ENCODE assay signal across 8 cellular contexts in the genomic region with DNA sequence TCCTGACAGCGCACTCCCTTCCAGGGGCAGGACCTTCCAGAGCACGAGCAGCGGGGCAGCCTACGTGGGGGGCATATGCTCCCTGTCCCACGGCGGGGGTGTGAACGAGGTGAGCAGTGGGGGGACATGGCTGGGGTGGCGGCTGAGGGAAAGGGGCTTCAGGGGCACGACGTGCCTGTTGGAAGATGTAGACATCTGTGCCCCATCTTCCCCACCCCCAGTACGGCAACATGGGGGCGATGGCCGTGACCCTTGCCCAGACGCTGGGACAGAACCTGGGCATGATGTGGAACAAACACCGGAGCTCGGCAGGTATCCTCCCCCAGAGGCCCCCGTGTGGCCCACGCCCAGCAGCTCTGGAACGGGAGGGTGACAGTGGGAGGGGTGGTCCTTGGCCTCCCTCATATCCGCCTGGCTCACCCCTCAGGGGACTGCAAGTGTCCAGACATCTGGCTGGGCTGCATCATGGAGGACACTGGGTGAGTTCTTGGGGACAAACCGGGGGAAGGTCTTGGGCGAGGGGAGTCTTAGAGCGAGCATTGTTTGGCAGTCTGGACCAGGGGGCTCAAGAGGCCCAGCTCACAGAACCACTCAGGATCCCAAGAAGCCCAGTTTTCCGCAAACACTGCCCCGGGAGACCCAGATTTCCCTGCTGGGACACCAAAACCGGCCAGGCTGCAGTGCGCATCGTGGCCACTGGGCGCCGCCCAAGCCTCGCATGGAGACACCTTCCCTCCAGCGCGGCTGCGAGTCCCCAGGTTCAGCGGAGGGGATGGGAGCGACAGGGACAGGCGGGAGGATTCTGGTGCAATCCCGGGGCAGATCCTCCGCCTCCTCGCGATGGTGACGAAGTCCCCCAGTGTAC. TPM values are rescaled to one million over a fixed set of nuclear protein-coding genes. Genes with fewer than 3 reads are reported as not detected.
DNase-seq lines count a peak whose midpoint lies in the region; ATAC-seq and TF ChIP-seq lines count a peak whose summit lies in the region.

No MANE protein-coding gene starts in this region.

- H3K27me3 ChIP-seq in adipocyte (replicated peaks; ENCODE audit: control insufficient read depth, insufficient read depth, low read length) (peaks cover 19% of the 10 kb centered on the region), upper lobe of right lung (peaks cover 14% of the 10 kb centered on the region)

- H3K4me1 ChIP-seq in adipocyte (ENCODE audit: control insufficient read depth, insufficient read depth, low read length) (peaks cover 9% of the 10 kb centered on the region), upper lobe of right lung (peaks cover 11% of the 10 kb centered on the region)

- POLR2A ChIA-PET in T-cell (lab: Charles Lee), result no interaction called here

- CTCF ChIA-PET in T-cell (lab: Charles Lee), result interaction anchor here (0.9 to 2.4 kb wide), 4 partner anchors 90 to 107 kb away, joined by 3 to 10 read pairs (median 6); no protein-coding TSS in a partner anchor

- H3K27me3 Mint-ChIP-seq in T-cell, result peaks cover 0 to 11% of the 10 kb centered on the region in 2 donors
- peaks cover 23% of the 10 kb centered on the region for H3K27me3 Mint-ChIP-seq in progenitor cell of endocrine pancreas

- TF ChIP-seq CTCF in C4-2B (conservative IDR thresholded peaks at IDR 0.05) (peak; percentile 98), progenitor cell of endocrine pancreas (IDR thresholded peaks at IDR 0.05; ENCODE audit: unreplicated experiment) (peak; percentile 97), upper lobe of right lung (IDR thresholded peaks at IDR 0.05) (peak; percentile 99)

- H3K4me1 Mint-ChIP-seq in T-cell, result peaks cover 6 to 11% (median 7%) of the 10 kb centered on the region in 3 donors
- H3K4me1 Mint-ChIP-seq in progenitor cell of endocrine pancreas (ENCODE audit: low read depth), result no peaks in the 10 kb centered on the region

- H3K9me3 Mint-ChIP-seq in T-cell (no peaks in the 10 kb centered on the region), progenitor cell of endocrine pancreas (ENCODE audit: low read depth) (no peaks in the 10 kb centered on the region)

- H3K36me3 Mint-ChIP-seq in T-cell (no peaks in the 10 kb centered on the region), progenitor cell of endocrine pancreas (ENCODE audit: insufficient read depth) (no peaks in the 10 kb centered on the region)

- DNase-seq in NCI-H146 (lab: John Stamatoyannopoulos, UW) (peak; percentile 80), T-cell (peak; percentile 54 to 90 (median 81)), adipocyte (ENCODE audit: low read depth) (peak; percentile 95), left ventricle myocardium superior (peak; percentile 94), progenitor cell of endocrine pancreas (ENCODE audit: low spot score, unreplicated experiment) (peak; percentile 92), upper lobe of right lung (peak; percentile 94)

- intact Hi-C loops in left ventricle myocardium superior (cut with micrococcal nuclease), result loop anchor here (5.0 to 10.0 kb wide), 3 partner anchors 93 to 250 kb away; no protein-coding TSS in a partner anchor
- intact Hi-C loops in upper lobe of right lung (cut with DNase I), result loop anchor here (5.0 kb wide), 1 partner anchor 93 kb away; no protein-coding TSS in a partner anchor

- peak overlapping the region; percentile 24 for H3K9ac ChIP-seq in adipocyte (ENCODE audit: low read length)

- H3K4me3 ChIP-seq in adipocyte (ENCODE audit: low read length), result peak overlapping the region; percentile 81
- H3K4me3 ChIP-seq in upper lobe of right lung, result peak overlapping the region; percentile 58

- no peaks in the 10 kb centered on the region for H3K36me3 ChIP-seq in adipocyte (ENCODE audit: control insufficient read depth, insufficient read depth, low read length, severe bottlenecking)
- H3K36me3 ChIP-seq in upper lobe of right lung, result no peaks in the 10 kb centered on the region

- ATAC-seq in GM21825 (IDR thresholded peaks at IDR 0.05; ENCODE audit: unreplicated experiment), result peak; percentile 33
- ATAC-seq in T-cell (replicated peaks in 1 of 4), result peak; percentile 38 to 49 (median 46)
- ATAC-seq in left ventricle myocardium superior, result peak; percentile 75
- ATAC-seq in upper lobe of right lung, result peak; percentile 78

- H3K27ac Mint-ChIP-seq in T-cell (peak overlapping the region; percentile 82), progenitor cell of endocrine pancreas (peak overlapping the region; percentile 73)

- H3K9me3 ChIP-seq in adipocyte (ENCODE audit: control insufficient read depth, low read length) (no peaks in the 10 kb centered on the region), upper lobe of right lung (no peaks in the 10 kb centered on the region)

- H3K27ac ChIP-seq in C4-2B, result peak overlapping the region; percentile 71
- H3K27ac ChIP-seq in upper lobe of right lung, result no peak overlapping the region

- H3K4me3 Mint-ChIP-seq in T-cell, result peak overlapping the region; percentile 82 to 90 (median 83)
- peak overlapping the region; percentile 78 for H3K4me3 Mint-ChIP-seq in progenitor cell of endocrine pancreas (ENCODE audit: low read depth)

RNA-seq across cellular contexts. Expression of a gene that starts 15.7 kb away (rescaled TPM):
- 1 to 10 TPM in 1 of 5 donors, under 1 TPM in 4; 0.43 to 1.0 (median 0.68) TPM for total RNA-seq in T-cell
- total RNA-seq in left ventricle myocardium superior, result 27.2 TPM
- 1.4 and 2.4 TPM in 2 replicates for total RNA-seq in progenitor cell of endocrine pancreas
- 0.43 TPM for total RNA-seq in upper lobe of right lung

RNA-seq across cellular contexts. Expression of a gene that starts 55.6 kb away (rescaled TPM):
- under 1 TPM in 3 of 5 donors, not detected in 2; 0.09 to 0.93 (median 0.30) TPM for total RNA-seq in T-cell
- total RNA-seq in left ventricle myocardium superior, result 18.6 TPM
- total RNA-seq in progenitor cell of endocrine pancreas, result 75.2 and 76.5 TPM in 2 replicates
- total RNA-seq in upper lobe of right lung, result 22.8 TPM

Comparison
In these comparisons a context has a peak if more than half of its experiments do, and no peak if none do; other contexts are left out.
1. RNA of a gene that starts 55.6 kb away (total RNA-seq): 75.2 to 76.5 TPM in progenitor cell of endocrine pancreas, 22.8 TPM in upper lobe of right lung (single experiment) and 18.6 TPM in left ventricle myocardium superior (single experiment); 0.09 to 0.93 TPM in T-cell; every median in the first group is over 10 times any median in the second.
2. Peak in every context shown above with its lines, with median percentiles within 50 percentile points of each other: CTCF ChIP-seq, ATAC-seq and DNase-seq.